In the genomic region with DNA sequence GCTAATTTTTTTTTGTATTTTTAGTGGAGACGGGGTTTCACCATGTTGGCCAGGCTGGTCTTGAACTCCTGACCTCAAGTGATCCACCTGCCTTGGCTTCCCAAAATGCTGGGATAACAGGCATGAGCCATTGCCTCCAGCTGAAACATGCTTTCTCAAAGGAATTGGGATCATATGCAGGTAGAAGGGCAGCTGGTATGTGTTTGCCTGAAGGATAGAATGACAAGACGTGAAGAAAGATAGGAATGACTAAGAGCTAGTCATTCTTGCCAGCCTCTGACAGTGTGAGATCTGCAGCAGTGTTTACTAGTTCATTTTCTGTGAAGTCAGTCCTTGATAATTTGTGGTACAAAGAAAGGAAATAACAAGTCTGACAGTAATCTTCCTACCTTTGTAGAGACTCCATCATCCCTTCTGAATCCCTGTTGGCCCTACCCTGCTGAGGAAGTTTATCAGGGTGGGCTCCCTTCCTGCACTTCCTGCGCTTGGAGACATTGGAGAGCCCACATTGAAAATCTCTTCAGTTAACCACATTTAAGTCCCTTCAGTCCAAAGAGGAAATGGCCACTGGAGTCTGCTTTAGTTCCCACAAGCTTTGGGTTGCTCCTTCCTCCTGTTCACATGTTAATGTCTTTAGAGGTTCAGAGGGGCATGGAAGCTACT, we compare ENCODE assay signal across 9 cellular contexts. TPM values are rescaled to one million over a fixed set of nuclear protein-coding genes. Genes with fewer than 3 reads are reported as not detected.
DNase-seq lines count a peak whose midpoint lies in the region; ATAC-seq and TF ChIP-seq lines count a peak whose summit lies in the region.
"Had no signal": no experiment of that assay in that cellular context is flagged by ENCODE, and none has a peak within 500 bp of the region (broad histone marks: within the 10 kb centered on the region; RNA-seq: fewer than 3 reads in every experiment).

No MANE protein-coding gene starts in this region.

- peak overlapping the region; percentile 89 for H3K4me3 ChIP-seq in OCI-LY3 (ENCODE audit: low read length)
- H3K4me3 ChIP-seq in breast epithelium, result no peak overlapping the region
- no peak overlapping the region for H3K4me3 ChIP-seq in mesendoderm (ENCODE audit: low read length)
- H3K4me3 ChIP-seq: SK-N-MC had no signal

- H3K4me2 ChIP-seq in OCI-LY3 (ENCODE audit: low read length) (peak overlapping the region; percentile 88), mesendoderm (ENCODE audit: low read length) (no peak overlapping the region)

- WGBS in mesendoderm (ENCODE audit: extremely low coverage, insufficient coverage, low lambda C conversion rate), result no CpG with 5 or more reads among the region's 3 CpGs

- H3K27me3 ChIP-seq in OCI-LY3 (ENCODE audit: low read depth, low read length) (no peaks in the 10 kb centered on the region), breast epithelium (no peaks in the 10 kb centered on the region), mesendoderm (ENCODE audit: insufficient read depth, low read length, poor library complexity) (no peaks in the 10 kb centered on the region)

- DNase-seq in breast epithelium (ENCODE audit: low spot score in 2 of 2) (no peak), mesendoderm (no peak), epidermal melanocyte (ENCODE audit: insufficient read length, low spot score) (no peak), DMS53 treated with DMSO at 0.1 percent for 48 hours (lab: John Stamatoyannopoulos, UW; ENCODE audit: unreplicated experiment) (no peak), GM10248 (ENCODE audit: extremely low spot score) (no peak), NCI-H2107 (lab: John Stamatoyannopoulos, UW) (no peak)

- peak overlapping the region; percentile 31 for H2AK5ac ChIP-seq in mesendoderm (ENCODE audit: low read length)

- H4K8ac ChIP-seq in mesendoderm (ENCODE audit: low read depth, low read length), result no peak overlapping the region

- H3K27ac ChIP-seq in OCI-LY3 (ENCODE audit: low read length) (peak overlapping the region; percentile 96), breast epithelium (peak overlapping the region; percentile 65 to 68), mesendoderm (ENCODE audit: low read depth, low read length) (peak overlapping the region; percentile 6)
- H3K27ac ChIP-seq: SK-N-MC had no signal

- TF ChIP-seq CTCF in OCI-LY3 (IDR thresholded peaks at IDR 0.05; ENCODE audit: low read depth, low read length), result no peak
- no peak for TF ChIP-seq CTCF in breast epithelium (IDR thresholded peaks at IDR 0.05)
- TF ChIP-seq CTCF in GM10248 (IDR thresholded peaks at IDR 0.05; ENCODE audit: control extremely low read depth, extremely low read depth, low read depth, missing control alignments), result no peak

- peak overlapping the region; percentile 76 for H2BK120ac ChIP-seq in mesendoderm (ENCODE audit: low read depth, low read length)

- H3K4me1 ChIP-seq in OCI-LY3 (ENCODE audit: low read length), result peaks cover 46% of the 10 kb centered on the region
- H3K4me1 ChIP-seq in breast epithelium, result peaks cover 6 to 50% of the 10 kb centered on the region in 2 donors
- H3K4me1 ChIP-seq in mesendoderm (ENCODE audit: control insufficient read depth, low read depth, low read length), result peaks cover 16% of the 10 kb centered on the region

- H3K9me3 ChIP-seq in OCI-LY3 (ENCODE audit: insufficient read depth, low read length) (no peaks in the 10 kb centered on the region), breast epithelium (no peaks in the 10 kb centered on the region)

- no peak overlapping the region for H3K23ac ChIP-seq in mesendoderm (ENCODE audit: low read length)

- H3K9ac ChIP-seq in OCI-LY3 (ENCODE audit: low read length) (peak overlapping the region; percentile 95), mesendoderm (ENCODE audit: low read length) (no peak overlapping the region)

- H4K20me1 ChIP-seq in OCI-LY3 (ENCODE audit: insufficient read depth, low read length), result peaks cover 14% of the 10 kb centered on the region

- peak overlapping the region; percentile 78 for H3K18ac ChIP-seq in mesendoderm (ENCODE audit: low read length)

- no peak overlapping the region for H4K5ac ChIP-seq in mesendoderm (ENCODE audit: low read length)

- H2AFZ ChIP-seq in OCI-LY3 (ENCODE audit: low read depth, low read length), result no peak overlapping the region

- POLR2A ChIA-PET in GM10248 (lab: Yijun Ruan, JAX), result interaction anchor here (0.6 to 1.6 kb wide), 6 partner anchors 13 to 62 kb away, joined by 3 to 7 read pairs (median 4); no protein-coding TSS in a partner anchor

- intact Hi-C loops in breast epithelium (cut with DNase I; ENCODE audit: low total_unique reads), result loop anchor here (5.0 kb wide), 1 partner anchor 1173 kb away; a partner anchor contains a TSS

- peak overlapping the region; percentile 87 for H3K4ac ChIP-seq in mesendoderm (ENCODE audit: low read depth, low read length)

- peak overlapping the region; percentile 67 for H2BK15ac ChIP-seq in mesendoderm (replicated peaks; ENCODE audit: low read depth)

- H3K36me3 ChIP-seq in OCI-LY3 (replicated peaks; ENCODE audit: low read depth, low read length) (peaks cover 42% of the 10 kb centered on the region), breast epithelium (peaks cover 3% of the 10 kb centered on the region), mesendoderm (ENCODE audit: control insufficient read depth, insufficient read depth, low read length) (no peaks in the 10 kb centered on the region)

- peak; percentile 24 for ATAC-seq in GM19043 (IDR thresholded peaks at IDR 0.05; ENCODE audit: low read depth, unreplicated experiment)

- no peaks in the 10 kb centered on the region for H3K79me1 ChIP-seq in mesendoderm (ENCODE audit: low read length)

- H2BK5ac ChIP-seq in mesendoderm (ENCODE audit: low read length), result no peak overlapping the region

- peak overlapping the region; percentile 25 for H3K56ac ChIP-seq in mesendoderm (ENCODE audit: low read length)

- H3K79me2 ChIP-seq in OCI-LY3 (ENCODE audit: low read length) (peaks cover 100% of the 10 kb centered on the region), mesendoderm (ENCODE audit: control insufficient read depth, insufficient read depth, low read length) (no peaks in the 10 kb centered on the region)

- CTCF ChIA-PET in GM10248 (lab: Yijun Ruan, JAX), result interaction anchor here (0.9 to 4.0 kb wide), 4 partner anchors 8 to 61 kb away, joined by 3 to 20 read pairs (median 4); no protein-coding TSS in a partner anchor

- no peak for TF ChIP-seq POLR2A in breast epithelium (IDR thresholded peaks at IDR 0.05)

RNA-seq across cellular contexts. Expression of a gene that starts 14.7 kb away (rescaled TPM):
- 100 to 1,000 TPM; 180 to 322 (median 207) TPM for total RNA-seq in breast epithelium
- polyA plus RNA-seq in mesendoderm (2013, experiment 1 of 2), result 5.4 TPM
- polyA plus RNA-seq in mesendoderm (2013, experiment 2 of 2), result 5.5 TPM

RNA-seq across cellular contexts. Expression of a gene that starts 52.3 kb away (rescaled TPM):
- total RNA-seq in breast epithelium, result 10 to 100 TPM in 1 of 3 donors, 1 to 10 TPM in 2; 5.7 to 13.1 (median 9.6) TPM
- polyA plus RNA-seq in mesendoderm (2013, experiment 1 of 2), result 2.7 TPM
- polyA plus RNA-seq in mesendoderm (2013, experiment 2 of 2), result 2.8 TPM

RNA-seq across cellular contexts. Expression of a gene that starts 58.9 kb away (rescaled TPM):
- total RNA-seq in breast epithelium, result 10 to 100 TPM; 40.8 to 51.5 (median 41.4) TPM
- polyA plus RNA-seq in mesendoderm (2013, experiment 1 of 2), result 98.6 TPM
- polyA plus RNA-seq in mesendoderm (2013, experiment 2 of 2), result 101 TPM

RNA-seq across cellular contexts. Expression of a gene that starts 59.2 kb away (rescaled TPM):
- 10 to 100 TPM; 16.4 to 38.7 (median 24.1) TPM for total RNA-seq in breast epithelium
- polyA plus RNA-seq in mesendoderm (2013, experiment 1 of 2), result 4.1 TPM
- polyA plus RNA-seq in mesendoderm (2013, experiment 2 of 2), result 4.1 TPM

Comparison
In these comparisons a context has a peak if more than half of its experiments do, and no peak if none do; other contexts are left out.
1. H3K27ac ChIP-seq: peak in every context shown above with its lines; median percentile 96 in OCI-LY3; 66 in breast epithelium; 6 in mesendoderm.